ENCODE assay signal across 18 cellular contexts in the genomic region with DNA sequence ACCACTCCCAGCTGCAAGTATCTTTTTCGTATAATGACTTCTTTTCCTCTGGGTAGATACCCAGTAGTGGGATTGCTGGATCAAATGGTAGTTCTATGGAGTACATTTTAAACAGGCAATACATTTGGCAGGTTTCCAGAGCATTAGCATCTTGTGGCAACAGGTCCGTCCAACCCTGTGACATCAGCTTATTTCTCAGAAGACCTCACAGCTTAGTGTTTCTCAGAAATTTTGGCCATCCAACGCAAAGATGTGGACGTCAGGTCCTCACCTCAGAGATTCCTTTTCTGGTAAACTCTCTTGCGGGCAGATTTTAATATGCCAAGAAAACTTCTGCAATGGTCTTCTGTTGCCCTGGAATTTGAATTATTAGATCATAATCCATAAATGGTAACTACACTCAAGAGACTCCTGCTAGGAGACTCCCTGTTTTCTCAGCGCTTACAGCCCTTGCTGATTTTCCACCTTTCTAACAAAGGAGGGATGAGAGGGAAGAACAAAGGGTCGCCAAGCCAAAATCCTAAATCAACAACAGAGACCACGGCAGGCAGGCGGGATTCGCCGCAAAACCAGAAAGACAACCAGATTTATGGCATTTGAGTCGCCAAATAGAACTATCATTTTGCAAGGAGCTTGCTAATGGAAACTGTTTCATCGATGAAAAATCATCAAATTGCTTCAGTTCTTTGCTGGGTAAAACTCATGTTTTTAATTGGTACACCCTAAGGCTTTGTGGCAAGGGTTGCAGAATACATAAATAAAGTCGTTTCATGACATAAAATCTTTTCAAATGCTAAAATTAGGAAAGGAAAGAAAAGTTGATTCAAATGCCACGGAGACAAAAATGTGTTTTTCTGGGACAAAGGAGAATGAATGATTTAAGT. TPM values are rescaled to one million over a fixed set of nuclear protein-coding genes. Genes with fewer than 3 reads are reported as not detected.
DNase-seq lines count a peak whose midpoint lies in the region; ATAC-seq, FAIRE-seq and TF ChIP-seq lines count a peak whose summit lies in the region.
"Had no signal": no experiment of that assay in that cellular context is flagged by ENCODE, and none has a peak within 500 bp of the region (broad histone marks: within the 10 kb centered on the region; RNA-seq: fewer than 3 reads in every experiment).

No MANE protein-coding gene starts in this region.

- POLR2A ChIA-PET in HEK293 (lab: Yijun Ruan, JAX), result no interaction called here
- POLR2A ChIA-PET in RWPE1 (lab: Yijun Ruan, JAX; ENCODE audit: low non-redundant PET), result no interaction called here

- CTCF ChIA-PET in HEK293 (lab: Yijun Ruan, JAX), result interaction anchor here (0.6 kb wide), 1 partner anchor 53 kb away, joined by 3 read pairs; no protein-coding TSS in a partner anchor
- CTCF ChIA-PET in RWPE1 (lab: Yijun Ruan, JAX), result interaction anchor here (0.6 to 0.7 kb wide), 2 partner anchors 49 to 232 kb away, joined by 5 read pairs; no protein-coding TSS in a partner anchor

- intact Hi-C loops in adrenal gland (cut with DNase I), result no loop called here
- intact Hi-C loops in kidney (cut with DNase I), result no loop called here
- intact Hi-C loops in spleen (cut with DNase I; ENCODE audit: low total_unique reads), result no loop called here

- H3K36me3 ChIP-seq in HEK293 (ENCODE audit: control insufficient read depth in 2 of 2, insufficient read depth in 1 of 2, low read length in 2 of 2), result no peaks in the 10 kb centered on the region
- no peaks in the 10 kb centered on the region for H3K36me3 ChIP-seq in adrenal gland (replicated peaks in 1 of 2)
- H3K36me3 ChIP-seq in kidney (ENCODE audit: control insufficient read depth in 1 of 2, insufficient read depth in 2 of 2, low read length in 2 of 2), result no peaks in the 10 kb centered on the region
- H3K36me3 ChIP-seq in spleen, result no peaks in the 10 kb centered on the region

- H3K4me3 ChIP-seq in HEK293 (ENCODE audit: low read depth, low read length), result no peak overlapping the region
- H3K4me3 ChIP-seq in adrenal gland, result no peak overlapping the region
- H3K4me3 ChIP-seq in kidney (ENCODE audit: low read length in 2 of 2), result no peak overlapping the region
- H3K4me3 ChIP-seq in spleen, result no peak overlapping the region
- H3K4me3 ChIP-seq: body of pancreas had no signal

- TF ChIP-seq CTCF in HEK293 (tag by site-specific recombination; IDR thresholded peaks at IDR 0.05) (no peak), adrenal gland (IDR thresholded peaks at IDR 0.05) (no peak), kidney (IDR thresholded peaks at IDR 0.05; ENCODE audit: borderline replicate concordance, extremely low read depth, insufficient read depth) (no peak), spleen (IDR thresholded peaks at IDR 0.05 in 8 of 11, conservative IDR thresholded peaks at IDR 0.05 in 3 of 11) (no peak), RWPE1 (conservative IDR thresholded peaks at IDR 0.05; ENCODE audit: low read depth) (no peak)

- H3K4me1 ChIP-seq in HEK293 (ENCODE audit: control insufficient read depth, insufficient read depth, low read length), result no peaks in the 10 kb centered on the region
- H3K4me1 ChIP-seq in adrenal gland (replicated peaks in 1 of 2), result peaks cover 0 to 9% of the 10 kb centered on the region in 2 donors
- peaks cover 0 to 5% of the 10 kb centered on the region in 2 donors for H3K4me1 ChIP-seq in kidney (ENCODE audit: control insufficient read depth in 1 of 2, insufficient read depth in 1 of 2, low read depth in 1 of 2, low read length in 2 of 2)
- peaks cover 0 to 16% (median 0%) of the 10 kb centered on the region in 6 donors for H3K4me1 ChIP-seq in spleen

- no peak for ATAC-seq in GM18909 (IDR thresholded peaks at IDR 0.05; ENCODE audit: poor library complexity, unreplicated experiment)
- ATAC-seq: stimulated activated naive B cell treated with anti-CD40 and anti-IgM and Interleukin-4, amounts not matched to agents 10 μg/mL and 1 μg/mL and 100 μg/mL, for 72 hours had no signal

- no peak for DNase-seq in adrenal gland
- DNase-seq in kidney, result no peak
- no peak for DNase-seq in spleen
- no peak for DNase-seq in RWPE1 (ENCODE audit: low spot score)
- DNase-seq in cortex of kidney (lab: John Stamatoyannopoulos, UW), result no peak
- no peak for DNase-seq in hippocampal formation (lab: John Stamatoyannopoulos, UW)
- DNase-seq: activated B cell treated with CpG ODN at 0.5 μM for 24 hours; activated T-cell treated with anti-CD3 and anti-CD28 coated beads for 4 hours; body of pancreas; CD8-positive, alpha-beta memory T cell; GOT3; NCI-H1417 treated with DMSO at 0.1 percent for 48 hours; NCI-H82; SIG-M5; stimulated activated CD4-positive, alpha-beta T cell treated with anti-CD3 and anti-CD28 coated beads, Interleukin-1b, Interleukin-23, amount 100 ng/mL, for 48 hours; stimulated activated naive B cell treated with anti-CD40 and anti-IgM and Interleukin-4, amounts not matched to agents 10 μg/mL and 1 μg/mL and 100 μg/mL, for 72 hours had no signal

- H3K9me3 ChIP-seq in HEK293 (ENCODE audit: control insufficient read depth, insufficient read depth, low read depth, low read length) (no peaks in the 10 kb centered on the region), adrenal gland (replicated peaks in 1 of 3) (no peaks in the 10 kb centered on the region), kidney (ENCODE audit: control insufficient read depth in 1 of 2, low read length in 2 of 2) (no peaks in the 10 kb centered on the region), spleen (no peaks in the 10 kb centered on the region)
- H3K9me3 ChIP-seq: body of pancreas had no signal

- no peak for FAIRE-seq in kidney (lab: Jason Lieb, UNC)

- no peak overlapping the region for H3K9ac ChIP-seq in kidney (ENCODE audit: low read length in 2 of 2)

- 60 to 77% (median 64%) methylated on average over 15 of the region's 15 CpGs for WGBS in adrenal gland, 4 donors
- WGBS in spleen, 5 donors, result 78 to 93% (median 85%) methylated on average over 15 of the region's 15 CpGs

- H3K27ac ChIP-seq in HEK293 (ENCODE audit: extremely low read depth, low read depth, low read length) (no peak overlapping the region), adrenal gland (peak overlapping the region in 4 of 5 donors; percentile 37 to 88 (median 70)), kidney (ENCODE audit: low read depth in 2 of 2, low read length in 2 of 2) (peak overlapping the region; percentile 12 to 82), spleen (peak overlapping the region in 5 of 8 donors; percentile 40 to 66 (median 62)), RWPE1 (no peak overlapping the region)

- H3K27me3 ChIP-seq in adrenal gland (no peaks in the 10 kb centered on the region), spleen (replicated peaks in 1 of 7) (no peaks in the 10 kb centered on the region)
- H3K27me3 ChIP-seq: body of pancreas had no signal

- no peak for TF ChIP-seq POLR2A in adrenal gland (IDR thresholded peaks at IDR 0.05)
- no peak for TF ChIP-seq POLR2A in spleen (IDR thresholded peaks at IDR 0.05)

TF ChIP-seq in HEK293, 187 proteins besides CTCF, POLR2A, EP300 and RAD21 (continues in another document):
- TF ChIP-seq SCRT1 (tag by site-specific recombination; IDR thresholded peaks at IDR 0.05; ENCODE audit: borderline replicate concordance) (peak; percentile 58; the same call in 1 of the 2 replicates), ZNF211 (tag by site-specific recombination; IDR thresholded peaks at IDR 0.05; ENCODE audit: low read depth) (no peak), HOXC10 (CRISPR knock-in tag; IDR thresholded peaks at IDR 0.05) (no peak), ZNF266 (tag by site-specific recombination; IDR thresholded peaks at IDR 0.05; ENCODE audit: low read depth) (no peak), YY1 (tag by site-specific recombination; IDR thresholded peaks at IDR 0.05) (no peak), ZNF571 (tag by site-specific recombination; IDR thresholded peaks at IDR 0.05) (no peak), GLIS2 (tag by site-specific recombination; IDR thresholded peaks at IDR 0.05) (no peak), ZFP69B (tag by site-specific recombination; IDR thresholded peaks at IDR 0.05) (0 out of 2 replicates have a peak, but pooled peaks have one; percentile 43), WT1 (tag by site-specific recombination; IDR thresholded peaks at IDR 0.05) (no peak), ZNF221 (tag by site-specific recombination; IDR thresholded peaks at IDR 0.05; ENCODE audit: borderline replicate concordance) (no peak), ZNF677 (tag by site-specific recombination; IDR thresholded peaks at IDR 0.05) (no peak), ZNF555 (tag by site-specific recombination; conservative IDR thresholded peaks at IDR 0.05) (no peak), ZIC2 (tag by site-specific recombination; IDR thresholded peaks at IDR 0.05) (no peak), ZNF692 (tag by site-specific recombination; IDR thresholded peaks at IDR 0.05) (peak; percentile 64; the same call in 1 of the 2 replicates), ZNF214 (tag by site-specific recombination; IDR thresholded peaks at IDR 0.05; ENCODE audit: borderline replicate concordance) (no peak), ZNF112 (tag by site-specific recombination; IDR thresholded peaks at IDR 0.05) (no peak), ZSCAN16 (tag by site-specific recombination; IDR thresholded peaks at IDR 0.05) (no peak), ZNF707 (tag by site-specific recombination; IDR thresholded peaks at IDR 0.05) (no peak), TCF7L2 (IDR thresholded peaks at IDR 0.05; ENCODE audit: borderline replicate concordance, low read depth, low read length) (no peak), ZBTB17 (tag by site-specific recombination; IDR thresholded peaks at IDR 0.05) (no peak), ZFP3 (tag by site-specific recombination; IDR thresholded peaks at IDR 0.05; ENCODE audit: low read depth) (no peak), SCRT2 (tag by site-specific recombination; IDR thresholded peaks at IDR 0.05) (peak; percentile 84)

RNA-seq across cellular contexts. Expression of gene PLPP1, which starts 34.1 kb away (rescaled TPM):
- total RNA-seq in adrenal gland (100 to 1,000 TPM in 5 of 8 donors, 10 to 100 TPM in 3; 80.8 to 716 (median 183) TPM), kidney (144 TPM), spleen (10 to 100 TPM; 17.0 to 95.5 (median 40.0) TPM)
- polyA plus RNA-seq in adrenal gland (100 to 1,000 TPM in 2 of 3 donors, 10 to 100 TPM in 1; 60.3 to 138 (median 130) TPM), kidney (ENCODE audit: insufficient read depth, low read depth, low replicate concordance) (166 TPM), spleen (10 to 100 TPM; 20.6 to 49.5 (median 34.1) TPM)

Comparison
In these comparisons a context has a peak if more than half of its experiments do, and no peak if none do; other contexts are left out.
1. H3K27ac ChIP-seq: peak in adrenal gland (4 of 5), kidney (2 of 2) and spleen (5 of 8); none in HEK293 (single experiment) and RWPE1 (single experiment).